Comparison of ENCODE assay signal across 1 cellular context in genomic region chr19:45079911-45080469, GRCh38.
A peak's percentile ranks its signal among the peaks of the same experiment; 100 is the strongest.
TF ChIP-seq lines count a peak whose summit lies in the region.

No MANE protein-coding gene starts in this region.

TF ChIP-seq in K562, 482 proteins besides CTCF, POLR2A, EP300 and RAD21:
- TF ChIP-seq SP1 (CRISPR knock-in tag; IDR thresholded peaks at IDR 0.05) (no peak), NFIX (CRISPR knock-in tag; IDR thresholded peaks at IDR 0.05; ENCODE audit: low read depth) (no peak), SIN3A (IDR thresholded peaks at IDR 0.05; ENCODE audit: borderline replicate concordance in 2 of 2, control insufficient read depth in 1 of 2, low read depth in 2 of 2, low read length in 2 of 2) (peak; percentile 21 to 26; a peak in 1 of 4 replicates), NEUROD1 (IDR thresholded peaks at IDR 0.05; ENCODE audit: borderline replicate concordance, low read depth, low read length, partially characterized antibody) (no peak), ZNF232 (CRISPR knock-in tag; IDR thresholded peaks at IDR 0.05) (0 out of 2 replicates have a peak, but pooled peaks have one; percentile 26), HMBOX1 (IDR thresholded peaks at IDR 0.05) (0 out of 2 replicates have a peak, but pooled peaks have one; percentile 21), ZNF699 (CRISPR knock-in tag; IDR thresholded peaks at IDR 0.05; ENCODE audit: insufficient replicate concordance) (no peak), ADNP (tag; IDR thresholded peaks at IDR 0.05) (no peak), TFAP4 (CRISPR knock-in tag; IDR thresholded peaks at IDR 0.05; ENCODE audit: borderline replicate concordance) (peak; percentile 69), KLF1 (tag; IDR thresholded peaks at IDR 0.05) (no peak), ZNF77 (CRISPR knock-in tag; IDR thresholded peaks at IDR 0.05) (no peak), CBFB (CRISPR knock-in tag; IDR thresholded peaks at IDR 0.05) (no peak), LEF1 (IDR thresholded peaks at IDR 0.05) (no peak), MCM5 (IDR thresholded peaks at IDR 0.05; ENCODE audit: low read depth) (no peak), NRF1 (conservative IDR thresholded peaks at IDR 0.05 in 1 of 2, IDR thresholded peaks at IDR 0.05 in 1 of 2) (no peak)
